ENCODE assay signal across 9 cellular contexts in genomic region chr5:82356808-82357671, GRCh38.
DNase-seq lines count a peak whose midpoint lies in the region; ATAC-seq and TF ChIP-seq lines count a peak whose summit lies in the region.
"Had no signal": no experiment of that assay in that cellular context is flagged by ENCODE, and none has a peak within 500 bp of the region (broad histone marks: within the 10 kb centered on the region; RNA-seq: fewer than 3 reads in every experiment).

No MANE protein-coding gene starts in this region.

- H3K4me1 ChIP-seq in IMR-90 (ENCODE audit: control insufficient read depth, insufficient read depth, low read length) (peaks cover 17% of the 10 kb centered on the region), osteoblast (ENCODE audit: insufficient read depth, low read length) (peaks cover 33% of the 10 kb centered on the region), tibial artery (peaks cover 0 to 46% (median 14%) of the 10 kb centered on the region in 4 donors)

- peaks cover 9% of the 10 kb centered on the region for H3K36me3 Mint-ChIP-seq in effector memory CD8-positive, alpha-beta T cell (ENCODE audit: insufficient read depth)

- H3K27me3 ChIP-seq in IMR-90 (ENCODE audit: control insufficient read depth, insufficient read depth, low read length) (no peaks in the 10 kb centered on the region), osteoblast (ENCODE audit: insufficient read depth, low read length) (no peaks in the 10 kb centered on the region), tibial artery (no peaks in the 10 kb centered on the region), H7 (ENCODE audit: control insufficient read depth, insufficient read depth, low read length) (no peaks in the 10 kb centered on the region)

- no TSS peak for BruUV-seq in IMR-90 (replicated peaks; lab: Mats Ljungman, UMichigan)

- H2AK5ac ChIP-seq in IMR-90 (ENCODE audit: low read depth, low read length): peak overlapping the region; percentile 79

- peak overlapping the region; percentile 71 for H2AK9ac ChIP-seq in IMR-90 (replicated peaks; ENCODE audit: low read depth, low read length, poor library complexity)

- dilution Hi-C loops in IMR-90 (cut with HindIII; ENCODE audit: low sequenced_read_pairs, unreplicated experiment): no loop called here

- H3K36me3 ChIP-seq in IMR-90 (ENCODE audit: control insufficient read depth, insufficient read depth, low read length): no peaks in the 10 kb centered on the region
- H3K36me3 ChIP-seq in osteoblast (ENCODE audit: insufficient read depth, low read length): no peaks in the 10 kb centered on the region
- no peaks in the 10 kb centered on the region for H3K36me3 ChIP-seq in tibial artery
- no peaks in the 10 kb centered on the region for H3K36me3 ChIP-seq in H7 (replicated peaks; ENCODE audit: control insufficient read depth, insufficient read depth, low read length)

- H2BK5ac ChIP-seq in IMR-90 (ENCODE audit: low read depth, low read length, poor library complexity, severe bottlenecking): peak overlapping the region; percentile 54

- peak overlapping the region; percentile 89 for H2BK120ac ChIP-seq in IMR-90 (ENCODE audit: low read depth, low read length)

- TF ChIP-seq CTCF in IMR-90 (conservative IDR thresholded peaks at IDR 0.05; ENCODE audit: low read depth, low read length) (no peak), osteoblast (IDR thresholded peaks at IDR 0.05; ENCODE audit: extremely low read depth, low read depth, low read length) (no peak), tibial artery (IDR thresholded peaks at IDR 0.05) (no peak)

- in situ Hi-C loops in IMR-90 (cut with MboI; ENCODE audit: low sequenced_read_pairs): loop anchor here (10.0 to 25.0 kb wide), 4 partner anchors 138 to 1118 kb away; partner anchors contain the start of gene VCAN

- TF ChIP-seq RAD21 in IMR-90 (IDR thresholded peaks at IDR 0.05; ENCODE audit: low read length): no peak; the same call in 1 of the 2 replicates

- H3K27ac ChIP-seq in IMR-90 (ENCODE audit: insufficient read depth, low read length) (0 out of 2 replicates have a peak overlapping the region, but pooled peaks have one; percentile 9), osteoblast (ENCODE audit: low read depth, low read length) (peak overlapping the region; percentile 81), tibial artery (peak overlapping the region; percentile 55 to 59)

- peak overlapping the region; percentile 96 for H2BK20ac ChIP-seq in IMR-90 (ENCODE audit: low read depth, low read length)

- peak overlapping the region; percentile 82 to 97 for H3K27ac Mint-ChIP-seq in effector memory CD8-positive, alpha-beta T cell
- H3K27ac Mint-ChIP-seq: activated B cell treated with CpG ODN at 0.5 μM for 24 hours had no signal

- peak overlapping the region; percentile 89 for H3K4ac ChIP-seq in IMR-90 (ENCODE audit: low read depth, low read length)

- intact Hi-C loops in IMR-90 (cut with micrococcal nuclease): no loop called here
- intact Hi-C loops in tibial artery (cut with DNase I; ENCODE audit: low total_unique reads): loop anchor here (10.0 kb wide), 2 partner anchors 278 to 1208 kb away; no protein-coding TSS in a partner anchor

- peak overlapping the region; percentile 87 for H4K91ac ChIP-seq in IMR-90 (ENCODE audit: insufficient read depth, low read depth, low read length)

- DNase-seq in IMR-90 (peak; percentile 94), osteoblast (ENCODE audit: insufficient read length, low spot score, missing footprints) (no peak), tibial artery (peak; percentile 86 to 89), NCI-H2196 (lab: John Stamatoyannopoulos, UW; ENCODE audit: unreplicated experiment) (no peak), H7 (no peak)
- peak; percentile 70 to 77 for DNase-seq in activated CD4-positive, alpha-beta T cell treated with anti-CD3 and anti-CD28 coated beads, Interleukin-2, amount 50 U/mL, for 48 hours
- DNase-seq in effector memory CD8-positive, alpha-beta T cell: peak; percentile 49 to 63 (median 62)
- DNase-seq: activated B cell treated with CpG ODN at 0.5 μM for 24 hours had no signal

- no peaks in the 10 kb centered on the region for H3K79me1 ChIP-seq in IMR-90 (ENCODE audit: low read depth in 1 of 2, low read length in 2 of 2)

- POLR2A ChIA-PET in IMR-90 (lab: Charles Lee; ENCODE audit: unreplicated experiment): no interaction called here

- peak overlapping the region; percentile 30 to 78; a peak in 2 of 4 replicates for H4K8ac ChIP-seq in IMR-90 (ENCODE audit: low read depth in 2 of 2, low read length in 2 of 2)

- no peak for TF ChIP-seq POLR2A in IMR-90 (IDR thresholded peaks at IDR 0.05; ENCODE audit: low read depth, low read length)

- peak overlapping the region; percentile 83; the same call in 1 of the 2 replicates for H3K23ac ChIP-seq in IMR-90 (ENCODE audit: low read depth, low read length)

- 23% methylated on average over 5 of the region's 14 CpGs; no CpG with 5 or more reads in 1 of the 2 experiments for WGBS in IMR-90 (ENCODE audit: extremely low coverage in 2 of 2, insufficient read length in 1 of 2), 2 experiments

- H3K79me2 ChIP-seq in osteoblast (ENCODE audit: insufficient read depth, low read length): no peaks in the 10 kb centered on the region

- peak overlapping the region; percentile 75; the same call in 1 of the 2 replicates for H3K18ac ChIP-seq in IMR-90 (ENCODE audit: low read depth, low read length)

- H3K27me3 Mint-ChIP-seq in effector memory CD8-positive, alpha-beta T cell: no peaks in the 10 kb centered on the region

- H4K5ac ChIP-seq in IMR-90 (ENCODE audit: low read depth, low read length): peak overlapping the region; percentile 31

- H3K56ac ChIP-seq in IMR-90 (ENCODE audit: extremely low read depth, insufficient read depth, low read length): no peak overlapping the region

- peak overlapping the region; percentile 84; the same call in 2 of the 3 replicates for H2BK15ac ChIP-seq in IMR-90 (ENCODE audit: low read depth, low read length)

- peak overlapping the region; percentile 6; the same call in 1 of the 2 replicates for H3K9ac ChIP-seq in IMR-90 (ENCODE audit: low read depth, low read length)

- H4K20me1 ChIP-seq in IMR-90 (ENCODE audit: insufficient read depth, low read length): no peaks in the 10 kb centered on the region
- H4K20me1 ChIP-seq in osteoblast (ENCODE audit: insufficient read depth, low read length): no peaks in the 10 kb centered on the region

- H3K4me3 ChIP-seq in IMR-90 (ENCODE audit: insufficient read depth, low read depth, low read length): no peak overlapping the region
- no peak overlapping the region for H3K4me3 ChIP-seq in osteoblast (ENCODE audit: insufficient read depth, low read length)
- no peak overlapping the region for H3K4me3 ChIP-seq in tibial artery
- H3K4me3 ChIP-seq in H7 (ENCODE audit: insufficient read depth, low read depth, low read length): no peak overlapping the region

- peak overlapping the region; percentile 59 to 74 for H3K4me3 Mint-ChIP-seq in effector memory CD8-positive, alpha-beta T cell
- H3K4me3 Mint-ChIP-seq: activated B cell treated with CpG ODN at 0.5 μM for 24 hours had no signal

- peak overlapping the region; percentile 87 for H3K14ac ChIP-seq in IMR-90 (replicated peaks; ENCODE audit: low read depth, low read length)

- H3K4me2 ChIP-seq in IMR-90 (ENCODE audit: low read depth, low read length) (peak overlapping the region; percentile 24; the same call in 1 of the 2 replicates), osteoblast (ENCODE audit: insufficient read depth, low read length) (peak overlapping the region; percentile 41)

- H2AFZ ChIP-seq in IMR-90 (replicated peaks; ENCODE audit: low read length, poor library complexity) (peak overlapping the region; percentile 68), osteoblast (ENCODE audit: low read length) (peak overlapping the region; percentile 11)

- ATAC-seq in GM19025 (IDR thresholded peaks at IDR 0.05; ENCODE audit: low read depth, unreplicated experiment) (peak; percentile 59), IMR-90 (ENCODE audit: low read depth) (peak; percentile 90)
- ATAC-seq in effector memory CD8-positive, alpha-beta T cell (replicated peaks): peak; percentile 82

- CTCF ChIA-PET in IMR-90 (lab: Yijun Ruan, JAX): interaction anchor here (0.6 kb wide), 1 partner anchor 140 kb away, joined by 3 read pairs; no protein-coding TSS in a partner anchor

- H3K4me1 Mint-ChIP-seq in effector memory CD8-positive, alpha-beta T cell (ENCODE audit: low read depth in 2 of 2): peaks cover 5 to 24% of the 10 kb centered on the region in 2 donors

- H3K9me1 ChIP-seq in IMR-90 (ENCODE audit: insufficient read depth, low read length): peaks cover 9% of the 10 kb centered on the region

- H3K9me3 Mint-ChIP-seq in effector memory CD8-positive, alpha-beta T cell: no peaks in the 10 kb centered on the region
- H3K9me3 Mint-ChIP-seq: activated B cell treated with CpG ODN at 0.5 μM for 24 hours had no signal

- H3K9me3 ChIP-seq in IMR-90 (ENCODE audit: control insufficient read depth, insufficient read depth, low read length): no peaks in the 10 kb centered on the region
- H3K9me3 ChIP-seq in osteoblast (ENCODE audit: low read depth, low read length): no peaks in the 10 kb centered on the region
- H3K9me3 ChIP-seq in tibial artery: no peaks in the 10 kb centered on the region

TF ChIP-seq in IMR-90, 13 proteins besides CTCF, POLR2A, EP300 and RAD21 (continues in another document):
- TF ChIP-seq RFX5 (IDR thresholded peaks at IDR 0.05; ENCODE audit: low read depth, low read length): no peak
- TF ChIP-seq FOS (IDR thresholded peaks at IDR 0.05; ENCODE audit: low read depth, low read length): peak; percentile 59
- TF ChIP-seq, protein P1, sequence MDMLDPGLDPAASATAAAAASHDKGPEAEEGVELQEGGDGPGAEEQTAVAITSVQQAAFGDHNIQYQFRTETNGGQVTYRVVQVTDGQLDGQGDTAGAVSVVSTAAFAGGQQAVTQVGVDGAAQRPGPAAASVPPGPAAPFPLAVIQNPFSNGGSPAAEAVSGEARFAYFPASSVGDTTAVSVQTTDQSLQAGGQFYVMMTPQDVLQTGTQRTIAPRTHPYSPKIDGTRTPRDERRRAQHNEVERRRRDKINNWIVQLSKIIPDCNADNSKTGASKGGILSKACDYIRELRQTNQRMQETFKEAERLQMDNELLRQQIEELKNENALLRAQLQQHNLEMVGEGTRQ (IDR thresholded peaks at IDR 0.05; ENCODE audit: low read depth, low read length): no peak
- no peak for TF ChIP-seq CHD1 (IDR thresholded peaks at IDR 0.05; ENCODE audit: low read depth, low read length)
- TF ChIP-seq CEBPB (IDR thresholded peaks at IDR 0.05; ENCODE audit: low read depth, low read length): peak; percentile 15; the same call in 1 of the 2 replicates
- TF ChIP-seq MXI1 (IDR thresholded peaks at IDR 0.05; ENCODE audit: borderline replicate concordance, low read depth, low read length): no peak
- TF ChIP-seq RCOR1 (IDR thresholded peaks at IDR 0.05; ENCODE audit: insufficient replicate concordance, low read length): peak; percentile 69
- peak; percentile 15; the same call in 1 of the 2 replicates for TF ChIP-seq BHLHE40 (IDR thresholded peaks at IDR 0.05; ENCODE audit: low read depth, low read length)
- no peak for TF ChIP-seq MAFK (IDR thresholded peaks at IDR 0.05; ENCODE audit: low read depth, low read length)
- TF ChIP-seq SMC3 (IDR thresholded peaks at IDR 0.05; ENCODE audit: low read depth, low read length): no peak
- no peak for TF ChIP-seq MAZ (IDR thresholded peaks at IDR 0.05; ENCODE audit: borderline replicate concordance, low read depth, low read length)

Comparison
In these comparisons a context has a peak if more than half of its experiments do, and no peak if none do; other contexts are left out.
1. DNase-seq: peak in IMR-90 (single experiment), activated CD4-positive, alpha-beta T cell treated with anti-CD3 and anti-CD28 coated beads, Interleukin-2, amount 50 U/mL, for 48 hours (2 of 2), effector memory CD8-positive, alpha-beta T cell (3 of 3) and tibial artery (2 of 2); none in osteoblast (single experiment), NCI-H2196 (single experiment) and H7 (single experiment).
2. H3K27ac ChIP-seq: peak in every context shown above with its lines; median percentile 81 in osteoblast; 57 in tibial artery; 9 in IMR-90.
3. Peak in every context shown above with its lines, with median percentiles within 50 percentile points of each other: ATAC-seq.